In the genomic region with DNA sequence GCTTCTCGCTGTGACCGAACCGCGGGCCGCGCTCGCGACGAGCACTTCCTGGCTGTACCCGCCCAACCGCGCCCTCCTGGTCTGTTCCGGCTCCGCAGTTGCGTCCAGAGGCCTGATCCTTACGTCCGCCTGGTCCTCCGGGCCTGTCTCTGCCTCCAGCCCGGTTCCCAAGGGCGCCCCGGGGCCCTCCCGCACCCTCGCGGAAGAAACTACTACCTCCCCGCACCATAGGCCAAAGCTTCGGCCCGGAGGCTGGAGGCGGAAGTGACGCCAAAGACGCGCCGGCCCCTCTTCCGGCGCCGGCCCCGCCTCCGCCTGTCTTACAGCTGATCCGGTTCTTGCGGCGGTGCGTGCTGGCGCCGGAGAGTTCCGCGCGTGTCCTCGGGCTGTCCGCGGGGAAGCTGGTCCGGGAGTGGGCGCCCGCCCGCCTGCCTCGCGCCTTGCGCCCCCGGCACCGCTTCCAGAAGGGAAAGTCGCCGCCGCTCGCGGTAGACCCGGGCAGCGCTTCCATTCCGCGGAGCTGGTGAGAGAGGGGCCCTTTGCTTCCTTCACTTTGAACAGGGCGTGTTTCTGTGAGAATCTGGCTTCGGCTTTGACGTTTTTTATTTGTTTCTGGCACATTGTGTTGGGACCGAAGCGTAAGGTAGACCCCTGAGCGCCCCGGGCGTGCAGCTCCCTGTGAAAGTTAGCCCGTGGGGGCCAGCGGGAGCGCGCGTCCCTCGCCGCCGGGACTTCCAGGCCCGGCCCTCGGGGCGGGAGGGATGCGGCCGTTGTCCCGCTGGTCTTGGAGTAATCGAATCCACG, we compare ENCODE assay signal across 8 cellular contexts.
DNase-seq lines count a peak whose midpoint lies in the region; ATAC-seq and TF ChIP-seq lines count a peak whose summit lies in the region.

A gene (plus strand): TSS at position 316 of the 804 bp plus-strand sequence. CDS start 3,425 bp downstream, outside the sequence.

- ATAC-seq in HG03469 (IDR thresholded peaks at IDR 0.05; ENCODE audit: unreplicated experiment), result no peak

- DNase-seq in GM10266 (ENCODE audit: extremely low spot score) (peak; percentile 95), HFF-Myc (ENCODE audit: extremely low read depth, low read depth) (peak; percentile 24), NCI-H1048 (lab: John Stamatoyannopoulos, UW) (peak; percentile 36), T-helper 9 cell (peak; percentile 70), astrocyte of the cerebellum (ENCODE audit: low read depth) (peak; percentile 42), hippocampal formation (lab: John Stamatoyannopoulos, UW) (peak; percentile 69 to 81), retina (peak; percentile 96)

- H3K4me3 ChIP-seq in HFF-Myc (replicated peaks; ENCODE audit: low read depth, low read length) (peak within 1 kb of the TSS; percentile 96), astrocyte of the cerebellum (ENCODE audit: low read depth, low read length) (peak within 1 kb of the TSS; percentile 92)

- TF ChIP-seq CTCF in GM10266 (IDR thresholded peaks at IDR 0.05; ENCODE audit: control insufficient read depth, insufficient read depth, low read depth, missing control alignments) (no peak), HFF-Myc (IDR thresholded peaks at IDR 0.05; ENCODE audit: low read depth, low read length, missing control alignments) (no peak), astrocyte of the cerebellum (IDR thresholded peaks at IDR 0.05; ENCODE audit: low read depth, low read length, missing control alignments) (no peak)

- in situ Hi-C loops in astrocyte of the cerebellum (cut with HindIII; ENCODE audit: low sequenced_read_pairs), result loop anchor here (5.0 to 25.0 kb wide), 3 partner anchors 75 to 255 kb away; no protein-coding TSS in a partner anchor

Comparison
In these comparisons a context has a peak if more than half of its experiments do, and no peak if none do; other contexts are left out.
1. DNase-seq: peak in every context shown above with its lines; median percentile 96 in retina; 95 in GM10266; 75 in hippocampal formation; 70 in T-helper 9 cell; 42 in astrocyte of the cerebellum; 36 in NCI-H1048; 24 in HFF-Myc.